In the genomic region with DNA sequence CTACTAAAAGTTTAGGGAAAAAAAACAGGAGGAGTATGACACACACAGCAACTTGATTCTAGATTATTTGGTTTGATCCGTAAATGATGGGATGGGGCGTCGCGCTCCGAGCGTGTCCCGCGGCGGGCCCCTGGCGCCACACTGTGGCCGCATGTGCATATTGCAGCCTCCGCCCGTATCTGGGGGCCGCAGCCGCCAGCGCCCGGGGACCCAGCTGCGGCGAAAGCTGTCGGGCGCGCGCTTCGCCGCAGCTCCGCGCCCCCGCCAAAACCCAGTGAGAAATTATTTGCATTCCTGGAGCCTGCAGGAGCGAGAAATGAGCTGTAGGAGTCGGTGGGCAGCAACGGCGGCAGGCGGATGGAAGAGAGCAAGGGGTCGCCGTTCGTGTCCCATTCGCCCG, we compare ENCODE assay signal across 8 cellular contexts.
DNase-seq lines count a peak whose midpoint lies in the region; ATAC-seq, FAIRE-seq and TF ChIP-seq lines count a peak whose summit lies in the region.
"Not testable (repeated sequence)": the region's sequence is repeated elsewhere in the genome, so short reads cannot be mapped to it uniquely, and the experiment has no call there.

No MANE protein-coding gene starts in this region.

- peak in 2 of 7 experiments; percentile 9 to 13 for TF ChIP-seq CTCF in body of pancreas (IDR thresholded peaks at IDR 0.05)
- TF ChIP-seq CTCF in kidney (IDR thresholded peaks at IDR 0.05; ENCODE audit: borderline replicate concordance, extremely low read depth, insufficient read depth): peak; percentile 15
- peak in 1 of 3 experiments; percentile 25 for TF ChIP-seq CTCF in vagina (IDR thresholded peaks at IDR 0.05)

- H3K9me3 ChIP-seq in HUES48 (ENCODE audit: control insufficient read depth, insufficient read depth, low read length); body of pancreas; kidney (ENCODE audit: control insufficient read depth in 1 of 2, low read length in 2 of 2); vagina: not testable (repeated sequence)

- not testable (repeated sequence) for H3K27ac ChIP-seq in HUES48 (ENCODE audit: low read depth, low read length); body of pancreas; kidney (ENCODE audit: low read depth in 2 of 2, low read length in 2 of 2); vagina

- POLR2A ChIA-PET in activated CD4-positive, alpha-beta memory T cell treated with anti-CD3 and anti-CD28 coated beads, Interleukin-2, amount 10 ng/mL, durations not matched to agents 7 days and 5 days (lab: Charles Lee): not testable (repeated sequence)

- WGBS in body of pancreas, 2 donors: 0% methylated on average over 19 of the region's 38 CpGs; no CpG with 5 or more reads in 1 of the 2 donors

- not testable (repeated sequence) for H3K4me1 ChIP-seq in HUES48 (ENCODE audit: control insufficient read depth, insufficient read depth, low read length); body of pancreas; kidney (ENCODE audit: control insufficient read depth in 1 of 2, insufficient read depth in 1 of 2, low read depth in 1 of 2, low read length in 2 of 2); vagina

- H3K36me3 Mint-ChIP-seq in activated CD4-positive, alpha-beta memory T cell treated with anti-CD3 and anti-CD28 coated beads, Interleukin-2, amount 10 ng/mL, durations not matched to agents 7 days and 5 days (ENCODE audit: low read depth): not testable (repeated sequence)

- not testable (repeated sequence) for FAIRE-seq in kidney (lab: Jason Lieb, UNC)

- H3K27ac Mint-ChIP-seq in activated CD4-positive, alpha-beta memory T cell treated with anti-CD3 and anti-CD28 coated beads, Interleukin-2, amount 10 ng/mL, durations not matched to agents 7 days and 5 days: not testable (repeated sequence)

- H3K27me3 Mint-ChIP-seq in activated CD4-positive, alpha-beta memory T cell treated with anti-CD3 and anti-CD28 coated beads, Interleukin-2, amount 10 ng/mL, durations not matched to agents 7 days and 5 days: not testable (repeated sequence)

- DNase-seq in activated CD4-positive, alpha-beta memory T cell treated with anti-CD3 and anti-CD28 coated beads, Interleukin-2, amount 10 ng/mL, durations not matched to agents 7 days and 5 days: peak; percentile 41
- DNase-seq in body of pancreas (peak; percentile 8 to 50 (median 36)), kidney (peak; percentile 65)
- DNase-seq in stimulated activated CD4-positive, alpha-beta T cell treated with anti-CD3 and anti-CD28 coated beads, Interleukin-12 subunit alpha, Interleukin-12 subunit beta, amount 100 ng/mL, for 24 hours (ENCODE audit: low read depth in 2 of 2): peak; percentile 6 to 17
- not testable (repeated sequence) for DNase-seq in vagina (ENCODE audit: extremely low spot score in 2 of 2)

- H3K36me3 ChIP-seq in HUES48 (ENCODE audit: control insufficient read depth, insufficient read depth, low read length); body of pancreas (replicated peaks in 1 of 2; ENCODE audit: insufficient read depth in 1 of 2, low read depth in 2 of 2); kidney (ENCODE audit: control insufficient read depth in 1 of 2, insufficient read depth in 2 of 2, low read length in 2 of 2); vagina: not testable (repeated sequence)

- H3K4me3 ChIP-seq in HUES48 (ENCODE audit: low read depth, low read length): peak overlapping the region; percentile 39; the same call in 1 of the 2 replicates
- H3K4me3 ChIP-seq in body of pancreas; kidney (ENCODE audit: low read length in 2 of 2): not testable (repeated sequence)
- peak overlapping the region; percentile 35 for H3K4me3 ChIP-seq in vagina

- not testable (repeated sequence) for H3K4me1 Mint-ChIP-seq in activated CD4-positive, alpha-beta memory T cell treated with anti-CD3 and anti-CD28 coated beads, Interleukin-2, amount 10 ng/mL, durations not matched to agents 7 days and 5 days

- intact Hi-C loops in body of pancreas (cut with DNase I); kidney (cut with DNase I); vagina (cut with DNase I): not testable (repeated sequence)

- H3K9ac ChIP-seq in HUES48 (ENCODE audit: low read depth, low read length); kidney (ENCODE audit: low read length in 2 of 2): not testable (repeated sequence)

- peak; percentile 78 for ATAC-seq in GM19035 (IDR thresholded peaks at IDR 0.05; ENCODE audit: unreplicated experiment)
- ATAC-seq in HG02678 (IDR thresholded peaks at IDR 0.05; ENCODE audit: unreplicated experiment): peak; percentile 85
- peak; percentile 74 for ATAC-seq in body of pancreas

- not testable (repeated sequence) for H3K9me3 Mint-ChIP-seq in activated CD4-positive, alpha-beta memory T cell treated with anti-CD3 and anti-CD28 coated beads, Interleukin-2, amount 10 ng/mL, durations not matched to agents 7 days and 5 days

- CTCF ChIA-PET in activated CD4-positive, alpha-beta memory T cell treated with anti-CD3 and anti-CD28 coated beads, Interleukin-2, amount 10 ng/mL, durations not matched to agents 7 days and 5 days (lab: Charles Lee): not testable (repeated sequence)

- peak overlapping the region; percentile 39 for H3K4me3 Mint-ChIP-seq in activated CD4-positive, alpha-beta memory T cell treated with anti-CD3 and anti-CD28 coated beads, Interleukin-2, amount 10 ng/mL, durations not matched to agents 7 days and 5 days

- not testable (repeated sequence) for H3K27me3 ChIP-seq in HUES48 (ENCODE audit: control insufficient read depth, insufficient read depth, low read length); body of pancreas; vagina

- not testable (repeated sequence) for TF ChIP-seq POLR2A in body of pancreas (IDR thresholded peaks at IDR 0.05); vagina (IDR thresholded peaks at IDR 0.05)
